8 cellular contexts compared by ENCODE assay signal in the genomic region with DNA sequence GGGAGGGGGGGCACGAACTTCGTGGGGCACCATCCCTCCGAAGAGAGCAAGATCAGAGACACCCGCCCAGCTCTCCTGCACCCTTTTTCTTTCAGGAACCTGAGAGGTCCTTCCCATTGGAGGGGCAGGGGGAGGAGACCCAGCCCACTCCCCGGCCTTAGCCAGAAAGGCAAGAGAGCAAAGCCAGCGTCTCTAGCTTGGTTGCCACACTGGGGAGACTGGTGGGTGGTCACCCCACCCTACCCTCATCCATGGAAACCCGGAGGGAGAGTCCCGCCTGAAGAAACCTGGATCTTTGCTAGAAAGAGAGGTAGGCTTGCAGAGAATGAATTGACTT. TPM values are rescaled to one million over a fixed set of nuclear protein-coding genes. Genes with fewer than 3 reads are reported as not detected.
DNase-seq lines count a peak whose midpoint lies in the region; ATAC-seq and TF ChIP-seq lines count a peak whose summit lies in the region.

No MANE protein-coding gene starts in this region.

- no peaks in the 10 kb centered on the region for H3K9me3 ChIP-seq in CD4-positive, alpha-beta T cell (ENCODE audit: control insufficient read depth, low read length)
- no peaks in the 10 kb centered on the region for H3K9me3 ChIP-seq in muscle layer of colon (ENCODE audit: low read length)

- CTCF ChIA-PET in CD4-positive, alpha-beta T cell (lab: Charles Lee) = interaction anchor here (0.6 to 4.6 kb wide), 17 partner anchors 8 to 359 kb away, joined by 3 to 86 read pairs (median 10); no protein-coding TSS in a partner anchor

- intact Hi-C loops in CD4-positive, alpha-beta T cell (cut with DNase I, micrococcal nuclease) = loop anchor here (1.0 to 10.0 kb wide), 11 partner anchors 20 to 500 kb away; partner anchors contain the start of genes LAX1 (in 2 of the 2) and SNRPE (in 1 of the 2)

- peak overlapping the region; percentile 99 for H3K9ac ChIP-seq in muscle layer of colon (ENCODE audit: low read length)

- H3K4me1 Mint-ChIP-seq in CD4-positive, alpha-beta T cell (ENCODE audit: low read depth) = peaks cover 57% of the 10 kb centered on the region

- ATAC-seq in CD4-positive, alpha-beta T cell (ENCODE audit: poor library complexity) = no peak
- no peak for ATAC-seq in HG03520 (IDR thresholded peaks at IDR 0.05; ENCODE audit: unreplicated experiment)
- no peak for ATAC-seq in HG03095 (IDR thresholded peaks at IDR 0.05; ENCODE audit: unreplicated experiment)
- no peak for ATAC-seq in GM21723 (IDR thresholded peaks at IDR 0.05; ENCODE audit: unreplicated experiment)

- H3K4me3 ChIP-seq in coronary artery = peak overlapping the region; percentile 93
- peak overlapping the region; percentile 95 to 98 for H3K4me3 ChIP-seq in muscle layer of colon (ENCODE audit: low read depth in 1 of 2, low read length in 2 of 2)

- no peak for DNase-seq in CD4-positive, alpha-beta T cell
- peak; percentile 55 for DNase-seq in NCI-H1105 (lab: John Stamatoyannopoulos, UW)
- no peak for DNase-seq in coronary artery (ENCODE audit: low spot score)
- no peak for DNase-seq in RKO (ENCODE audit: low spot score)

- H3K9me3 Mint-ChIP-seq in CD4-positive, alpha-beta T cell = no peaks in the 10 kb centered on the region

- peaks cover 28% of the 10 kb centered on the region for H3K36me3 Mint-ChIP-seq in CD4-positive, alpha-beta T cell (ENCODE audit: low read depth)

- H3K4me1 ChIP-seq in muscle layer of colon (ENCODE audit: insufficient read depth, low read length) = peaks cover 32% of the 10 kb centered on the region

- TF ChIP-seq CTCF in CD4-positive, alpha-beta T cell (IDR thresholded peaks at IDR 0.05) = no peak
- TF ChIP-seq CTCF in coronary artery (IDR thresholded peaks at IDR 0.05) = no peak

- H3K27me3 Mint-ChIP-seq in CD4-positive, alpha-beta T cell = no peaks in the 10 kb centered on the region

- peak overlapping the region; percentile 77 for H3K4me3 Mint-ChIP-seq in CD4-positive, alpha-beta T cell

- POLR2A ChIA-PET in CD4-positive, alpha-beta T cell (lab: Charles Lee) = interaction anchor here (1.1 to 6.0 kb wide), 24 partner anchors 12 to 502 kb away, joined by 3 to 114 read pairs (median 10); partner anchors contain the start of gene LAX1

- no peaks in the 10 kb centered on the region for H3K27me3 ChIP-seq in CD4-positive, alpha-beta T cell (ENCODE audit: control insufficient read depth, insufficient read depth, low read length)
- no peaks in the 10 kb centered on the region for H3K27me3 ChIP-seq in muscle layer of colon (ENCODE audit: control insufficient read depth in 1 of 2, insufficient read depth in 2 of 2, low read length in 2 of 2)

- peaks cover 6% of the 10 kb centered on the region for H3K36me3 ChIP-seq in muscle layer of colon (ENCODE audit: insufficient read depth, low read length)

- peak overlapping the region; percentile 81 for H3K27ac Mint-ChIP-seq in CD4-positive, alpha-beta T cell

- H3K27ac ChIP-seq in CD4-positive, alpha-beta T cell (ENCODE audit: low read depth, low read length) = peak overlapping the region; percentile 86
- H3K27ac ChIP-seq in coronary artery = peak overlapping the region; percentile 94 to 98
- peak overlapping the region; percentile 98 for H3K27ac ChIP-seq in muscle layer of colon (ENCODE audit: low read depth, low read length)

RNA-seq across cellular contexts. Expression of gene ATP2B4, which starts 0.2 kb away (rescaled TPM):
- 10 to 100 TPM; 23.6 to 23.7 TPM for total RNA-seq in CD4-positive, alpha-beta T cell
